In genomic region chr19:16366433-16367268, GRCh38 we compare ENCODE assay signal across 9 cellular contexts. TPM values are rescaled to one million over a fixed set of nuclear protein-coding genes. Genes with fewer than 3 reads are reported as not detected.
A peak's percentile ranks its signal among the peaks of the same experiment; 100 is the strongest.
DNase-seq lines count a peak whose midpoint lies in the region; ATAC-seq and TF ChIP-seq lines count a peak whose summit lies in the region.
"Had no signal": no experiment of that assay in that cellular context is flagged by ENCODE, and none has a peak within 500 bp of the region (broad histone marks: within the 10 kb centered on the region; RNA-seq: fewer than 3 reads in every experiment).

No MANE protein-coding gene starts in this region.

- H3K9me3 Mint-ChIP-seq in endodermal cell = no peaks in the 10 kb centered on the region

- H4K20me1 ChIP-seq in BLaER1 treated with 17β-estradiol and CSF1 and Interleukin-3, amounts not matched to agents 10 nM and 100 nM = peaks cover 0 to 82% (median 8%) of the 10 kb centered on the region in 11 experiments; a peak in 10 of 22 replicates

- peaks cover 33% of the 10 kb centered on the region for H3K4me1 Mint-ChIP-seq in endodermal cell

- H3K27ac Mint-ChIP-seq in endodermal cell = peak overlapping the region; percentile 58

- peak overlapping the region; percentile 24 to 60 (median 45); a peak in 17 of 20 replicates for H3K4me3 ChIP-seq in BLaER1 treated with 17β-estradiol and CSF1 and Interleukin-3, amounts not matched to agents 10 nM and 100 nM
- no peak overlapping the region for H3K4me3 ChIP-seq in endodermal cell (ENCODE audit: low read length)
- peak overlapping the region; percentile 36 for H3K4me3 ChIP-seq in thoracic aorta

- 89 to 93% methylated on average over 26 of the region's 26 CpGs for WGBS in endodermal cell (ENCODE audit: insufficient coverage in 1 of 2, insufficient read length in 1 of 2), 2 experiments

- no peak overlapping the region for H3K4me3 Mint-ChIP-seq in endodermal cell

- TF ChIP-seq CTCF in GM20000 (IDR thresholded peaks at IDR 0.05; ENCODE audit: extremely low read depth, missing control alignments) (no peak), endodermal cell (conservative IDR thresholded peaks at IDR 0.05) (no peak), thoracic aorta (IDR thresholded peaks at IDR 0.05) (no peak)

- DNase-seq in GM20000 (ENCODE audit: low spot score) = peak; percentile 72
- peak; percentile 76 for DNase-seq in OCI-M1 (lab: John Stamatoyannopoulos, UW)
- no peak for DNase-seq in endodermal cell
- DNase-seq in thoracic aorta (ENCODE audit: low spot score) = no peak
- DNase-seq in NCI-H526 treated with DMSO at 0.1 percent for 48 hours (lab: John Stamatoyannopoulos, UW) = no peak
- no peak for DNase-seq in cerebellum (ENCODE audit: low spot score)
- DNase-seq in COLO829 (ENCODE audit: low spot score) = no peak

- H3K27me3 Mint-ChIP-seq in endodermal cell (ENCODE audit: insufficient read depth) = no peaks in the 10 kb centered on the region

- no peaks in the 10 kb centered on the region for H3K9me3 ChIP-seq in BLaER1 treated with 17β-estradiol and CSF1 and Interleukin-3, amounts not matched to agents 10 nM and 100 nM (replicated peaks in 1 of 11)
- H3K9me3 ChIP-seq in endodermal cell (ENCODE audit: control insufficient read depth, low read length) (no peaks in the 10 kb centered on the region), thoracic aorta (no peaks in the 10 kb centered on the region)

- peaks cover 89 to 100% (median 100%) of the 10 kb centered on the region in 10 experiments for H3K4me1 ChIP-seq in BLaER1 treated with 17β-estradiol and CSF1 and Interleukin-3, amounts not matched to agents 10 nM and 100 nM
- no peaks in the 10 kb centered on the region for H3K4me1 ChIP-seq in endodermal cell (ENCODE audit: control insufficient read depth, insufficient read depth, low read length)
- no peaks in the 10 kb centered on the region for H3K4me1 ChIP-seq in thoracic aorta (ENCODE audit: control insufficient read depth in 1 of 2, low read depth in 2 of 2)

- ATAC-seq in thoracic aorta (ENCODE audit: insufficient number of reproducible peaks, low FRiP score, low read depth) = no peak

- H3K9ac ChIP-seq in BLaER1 treated with 17β-estradiol and CSF1 and Interleukin-3, amounts not matched to agents 10 nM and 100 nM = peak overlapping the region; percentile 74 to 86 (median 79)
- H3K9ac ChIP-seq in endodermal cell (ENCODE audit: extremely low read depth, low read length, poor library complexity, severe bottlenecking) = peak overlapping the region; percentile 3

- peaks cover 20 to 68% (median 29%) of the 10 kb centered on the region in 11 experiments for H3K27me3 ChIP-seq in BLaER1 treated with 17β-estradiol and CSF1 and Interleukin-3, amounts not matched to agents 10 nM and 100 nM
- H3K27me3 ChIP-seq in endodermal cell (ENCODE audit: control insufficient read depth, insufficient read depth, low read length, poor library complexity, severe bottlenecking) (no peaks in the 10 kb centered on the region), thoracic aorta (replicated peaks; ENCODE audit: insufficient read depth) (no peaks in the 10 kb centered on the region)

- peaks cover 0 to 13% (median 1%) of the 10 kb centered on the region in 11 experiments; a peak in 3 of 22 replicates for H3K36me3 ChIP-seq in BLaER1 treated with 17β-estradiol and CSF1 and Interleukin-3, amounts not matched to agents 10 nM and 100 nM
- peaks cover 5% of the 10 kb centered on the region for H3K36me3 ChIP-seq in endodermal cell (ENCODE audit: control insufficient read depth, insufficient read depth, low read length)
- peaks cover 6% of the 10 kb centered on the region for H3K36me3 ChIP-seq in thoracic aorta

- peaks cover 5% of the 10 kb centered on the region for H3K36me3 Mint-ChIP-seq in endodermal cell (ENCODE audit: low read depth)

- H3K4me2 ChIP-seq in BLaER1 treated with 17β-estradiol and CSF1 and Interleukin-3, amounts not matched to agents 10 nM and 100 nM = peak overlapping the region; percentile 90 to 99 (median 97)

- H3K27ac ChIP-seq in BLaER1 treated with 17β-estradiol and CSF1 and Interleukin-3, amounts not matched to agents 10 nM and 100 nM = peak overlapping the region; percentile 74 to 93 (median 90)
- H3K27ac ChIP-seq in endodermal cell (ENCODE audit: low read depth, low read length) (no peak overlapping the region), thoracic aorta (peak overlapping the region in 1 of 2 donors; percentile 20)

RNA-seq across cellular contexts. Expression of gene KLF2, which starts 42.0 kb away (rescaled TPM):
- total RNA-seq in endodermal cell (1 to 10 TPM in 1 of 2 donors, under 1 TPM in 1; 0.22 to 1.4 TPM), thoracic aorta (100 to 1,000 TPM in 1 of 2 donors, 10 to 100 TPM in 1; 34.9 to 146 TPM), cerebellum (5.3 TPM)
- polyA plus RNA-seq in endodermal cell (2013, experiment 1 of 2) = 0.25 TPM
- polyA plus RNA-seq in endodermal cell (2013, experiment 2 of 2) = 0.17 TPM
- polyA plus RNA-seq: keratinocyte had no signal

Comparison
In these comparisons a context has a peak if more than half of its experiments do, and no peak if none do; other contexts are left out.
1. DNase-seq: peak in GM20000 (single experiment) and OCI-M1 (single experiment); none in endodermal cell (single experiment), thoracic aorta (single experiment), NCI-H526 treated with DMSO at 0.1 percent for 48 hours (single experiment), cerebellum (single experiment) and COLO829 (single experiment).